ENCODE assay signal across 8 cellular contexts in the genomic region with DNA sequence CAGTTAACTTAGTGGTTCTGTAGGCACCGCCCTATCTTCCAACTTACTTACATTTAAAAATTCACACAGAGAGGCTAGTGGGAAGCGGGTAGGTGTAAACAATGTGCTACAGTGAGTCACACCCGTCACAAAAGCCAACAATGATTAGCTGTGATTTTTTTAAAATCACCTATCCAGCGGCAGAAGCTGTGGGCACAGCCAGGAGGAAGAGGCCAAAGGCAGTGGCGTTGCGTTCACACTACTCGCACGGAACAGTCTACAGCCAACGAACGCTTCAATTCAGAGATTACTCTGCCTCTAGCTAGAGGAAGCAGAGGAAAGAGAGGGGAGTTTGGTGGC. TPM values are rescaled to one million over a fixed set of nuclear protein-coding genes. Genes with fewer than 3 reads are reported as not detected.
DNase-seq lines count a peak whose midpoint lies in the region; ATAC-seq and TF ChIP-seq lines count a peak whose summit lies in the region.

No MANE protein-coding gene starts in this region.

- TF ChIP-seq EP300 in stomach (IDR thresholded peaks at IDR 0.05), result no peak

- peaks cover 0 to 33% (median 16%) of the 10 kb centered on the region in 3 donors for H3K27me3 ChIP-seq in stomach

- intact Hi-C loops in stomach (cut with DNase I; ENCODE audit: low total_unique reads), result no loop called here

- peaks cover 56% of the 10 kb centered on the region for H3K27me3 Mint-ChIP-seq in activated naive CD8-positive, alpha-beta T cell treated with anti-CD3 and anti-CD28 coated beads, Interleukin-2, amount 50 U/mL, for 24 hours

- no peaks in the 10 kb centered on the region for H3K9me3 ChIP-seq in stomach

- TF ChIP-seq POLR2A in stomach (IDR thresholded peaks at IDR 0.05), result no peak

- H3K4me3 ChIP-seq in stomach, result peak overlapping the region; percentile 65 to 96 (median 72)

- peaks cover 27% of the 10 kb centered on the region for H3K4me1 Mint-ChIP-seq in activated naive CD8-positive, alpha-beta T cell treated with anti-CD3 and anti-CD28 coated beads, Interleukin-2, amount 50 U/mL, for 24 hours

- no peak for TF ChIP-seq CTCF in stomach (IDR thresholded peaks at IDR 0.05)

- H3K36me3 Mint-ChIP-seq in activated naive CD8-positive, alpha-beta T cell treated with anti-CD3 and anti-CD28 coated beads, Interleukin-2, amount 50 U/mL, for 24 hours (ENCODE audit: low read depth), result peaks cover 4% of the 10 kb centered on the region

- no peaks in the 10 kb centered on the region for H3K9me3 Mint-ChIP-seq in activated naive CD8-positive, alpha-beta T cell treated with anti-CD3 and anti-CD28 coated beads, Interleukin-2, amount 50 U/mL, for 24 hours

- peak overlapping the region; percentile 73 for H3K4me3 Mint-ChIP-seq in activated naive CD8-positive, alpha-beta T cell treated with anti-CD3 and anti-CD28 coated beads, Interleukin-2, amount 50 U/mL, for 24 hours

- H3K36me3 ChIP-seq in stomach, result no peaks in the 10 kb centered on the region

- H3K27ac ChIP-seq in stomach, result peak overlapping the region; percentile 79 to 91 (median 84)

- peaks cover 0 to 42% (median 31%) of the 10 kb centered on the region in 4 donors for H3K4me1 ChIP-seq in stomach

- DNase-seq in D341Med (ENCODE audit: low spot score) (peak; percentile 36), HPDE6-E6E7 (ENCODE audit: extremely low spot score) (peak; percentile 49), iPS-NIHi7 (ENCODE audit: extremely low spot score) (peak; percentile 42), stomach (peak; percentile 39), T-helper 9 cell (no peak), putamen (ENCODE audit: low spot score) (no peak)
- DNase-seq in activated naive CD8-positive, alpha-beta T cell treated with anti-CD3 and anti-CD28 coated beads, Interleukin-2, amount 50 U/mL, for 24 hours, result no peak

- ATAC-seq in GM21423 (IDR thresholded peaks at IDR 0.05; ENCODE audit: unreplicated experiment), result peak; percentile 34
- ATAC-seq in activated naive CD8-positive, alpha-beta T cell treated with anti-CD3 and anti-CD28 coated beads, Interleukin-2, amount 50 U/mL, for 24 hours, result no peak

- WGBS in stomach, 5 donors, result 1 to 6% (median 1%) methylated on average over 10 of the region's 10 CpGs

- H3K27ac Mint-ChIP-seq in activated naive CD8-positive, alpha-beta T cell treated with anti-CD3 and anti-CD28 coated beads, Interleukin-2, amount 50 U/mL, for 24 hours, result no peak overlapping the region

RNA-seq across cellular contexts. Expression of gene NLGN1, which starts 2.5 kb away (rescaled TPM):
- total RNA-seq in stomach, result 10 to 100 TPM in 3 of 5 donors, 1 to 10 TPM in 1, not detected in 1; 4.8 to 45.2 (median 10.4) TPM
- polyA plus RNA-seq in stomach, result under 1 TPM; 0.15 to 0.38 (median 0.37) TPM

Comparison
In these comparisons a context has a peak if more than half of its experiments do, and no peak if none do; other contexts are left out.
1. DNase-seq: peak in D341Med (single experiment), HPDE6-E6E7 (single experiment), iPS-NIHi7 (single experiment) and stomach (single experiment); none in activated naive CD8-positive, alpha-beta T cell treated with anti-CD3 and anti-CD28 coated beads, Interleukin-2, amount 50 U/mL, for 24 hours (single experiment), T-helper 9 cell (single experiment) and putamen (single experiment).